ENCODE assay signal across 28 cellular contexts in the genomic region with DNA sequence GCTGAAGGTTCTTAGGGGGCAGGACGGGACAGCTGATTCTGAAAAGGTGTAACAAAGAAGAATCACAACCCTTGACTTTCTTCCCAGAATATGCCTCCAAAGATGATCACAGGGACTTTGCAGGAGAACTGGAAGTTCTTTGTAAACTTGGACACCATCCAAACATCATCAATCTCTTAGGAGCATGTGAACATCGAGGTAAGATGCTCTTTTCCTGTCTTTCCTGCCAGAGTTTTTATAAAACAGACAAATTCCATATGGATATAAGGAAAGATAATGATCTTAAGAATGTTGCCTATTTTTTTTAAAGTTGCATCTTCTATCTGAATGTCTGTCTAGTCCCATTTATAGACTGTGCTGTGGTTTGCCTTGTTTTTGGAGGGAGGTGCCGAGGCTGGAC.
"Had no signal": no experiment of that assay in that cellular context is flagged by ENCODE, and none has a peak within 500 bp of the region (broad histone marks: within the 10 kb centered on the region; RNA-seq: fewer than 3 reads in every experiment).

No MANE protein-coding gene starts in this region.

- H3K79me2 ChIP-seq: parathyroid adenoma had no signal

- H3K27me3 ChIP-seq: neural progenitor cell, ovary, right lobe of liver, sigmoid colon, stomach, thyroid gland, tibial nerve, upper lobe of left lung, uterus had no signal

- H3K4me1 ChIP-seq: neural progenitor cell, parathyroid adenoma, psoas muscle, right lobe of liver, stomach, thyroid gland, tibial nerve, uterus had no signal

- H3K27me3 Mint-ChIP-seq: progenitor cell of endocrine pancreas; stimulated activated naive CD8-positive, alpha-beta T cell treated with anti-CD3 and anti-CD28 coated beads, Interleukin-15, Interleukin-2, amounts not matched to agents 100 ng/mL and 50 ng/mL, for 24 hours had no signal

- H3K9me3 Mint-ChIP-seq: nephron; neural progenitor cell; stimulated activated naive B cell treated with anti-CD40 and anti-IgM and Interleukin-4, amounts not matched to agents 10 μg/mL and 1 μg/mL and 100 μg/mL, for 72 hours; stimulated activated naive CD8-positive, alpha-beta T cell treated with anti-CD3 and anti-CD28 coated beads, Interleukin-15, Interleukin-2, amounts not matched to agents 100 ng/mL and 50 ng/mL, for 24 hours had no signal

- H3K9ac ChIP-seq: neural progenitor cell, parathyroid adenoma had no signal

- ATAC-seq: natural killer cell; psoas muscle; right cardiac atrium; right lobe of liver; stimulated activated effector memory CD8-positive, alpha-beta T cell treated with anti-CD3 and anti-CD28 coated beads, Interleukin-12 subunit alpha, Interleukin-12 subunit beta, amount 100 ng/mL, for 72 hours; stimulated activated naive B cell treated with anti-CD40 and anti-IgM and Interleukin-4, amounts not matched to agents 10 μg/mL and 1 μg/mL and 100 μg/mL, for 72 hours had no signal

- H3K36me3 ChIP-seq: neural progenitor cell, ovary, right lobe of liver, sigmoid colon, stomach, thoracic aorta, thyroid gland, uterus had no signal

- H3K4me3 ChIP-seq: neural progenitor cell, ovary, psoas muscle, right lobe of liver, sigmoid colon, stomach, thoracic aorta, thyroid gland, tibial nerve, upper lobe of left lung, uterus had no signal

- H3K27ac Mint-ChIP-seq: natural killer cell; nephron; neural progenitor cell; progenitor cell of endocrine pancreas; stimulated activated effector memory CD8-positive, alpha-beta T cell treated with anti-CD3 and anti-CD28 coated beads, Interleukin-12 subunit alpha, Interleukin-12 subunit beta, amount 100 ng/mL, for 72 hours; stimulated activated naive B cell treated with anti-CD40 and anti-IgM and Interleukin-4, amounts not matched to agents 10 μg/mL and 1 μg/mL and 100 μg/mL, for 72 hours; stimulated activated naive CD8-positive, alpha-beta T cell treated with anti-CD3 and anti-CD28 coated beads, Interleukin-15, Interleukin-2, amounts not matched to agents 100 ng/mL and 50 ng/mL, for 24 hours had no signal

- H3K36me3 Mint-ChIP-seq: natural killer cell; neural progenitor cell; stimulated activated effector memory CD8-positive, alpha-beta T cell treated with anti-CD3 and anti-CD28 coated beads, Interleukin-12 subunit alpha, Interleukin-12 subunit beta, amount 100 ng/mL, for 72 hours; stimulated activated naive B cell treated with anti-CD40 and anti-IgM and Interleukin-4, amounts not matched to agents 10 μg/mL and 1 μg/mL and 100 μg/mL, for 72 hours had no signal

- H3K4me2 ChIP-seq: neural progenitor cell had no signal

- H2AFZ ChIP-seq: neural progenitor cell, parathyroid adenoma had no signal

- FAIRE-seq: small intestine had no signal

- H3K4me1 Mint-ChIP-seq: natural killer cell; neural progenitor cell; stimulated activated effector memory CD8-positive, alpha-beta T cell treated with anti-CD3 and anti-CD28 coated beads, Interleukin-12 subunit alpha, Interleukin-12 subunit beta, amount 100 ng/mL, for 72 hours; stimulated activated naive B cell treated with anti-CD40 and anti-IgM and Interleukin-4, amounts not matched to agents 10 μg/mL and 1 μg/mL and 100 μg/mL, for 72 hours had no signal

- H3K27ac ChIP-seq: neural progenitor cell, ovary, parathyroid adenoma, psoas muscle, right lobe of liver, sigmoid colon, stomach, thoracic aorta, thyroid gland, tibial nerve, upper lobe of left lung, uterus had no signal

- H3K4me3 Mint-ChIP-seq: natural killer cell; nephron; neural progenitor cell; stimulated activated effector memory CD8-positive, alpha-beta T cell treated with anti-CD3 and anti-CD28 coated beads, Interleukin-12 subunit alpha, Interleukin-12 subunit beta, amount 100 ng/mL, for 72 hours; stimulated activated naive B cell treated with anti-CD40 and anti-IgM and Interleukin-4, amounts not matched to agents 10 μg/mL and 1 μg/mL and 100 μg/mL, for 72 hours; stimulated activated naive CD8-positive, alpha-beta T cell treated with anti-CD3 and anti-CD28 coated beads, Interleukin-15, Interleukin-2, amounts not matched to agents 100 ng/mL and 50 ng/mL, for 24 hours had no signal

- H3K9me3 ChIP-seq: ovary, psoas muscle, right lobe of liver, sigmoid colon, stomach, thoracic aorta, thyroid gland, tibial nerve, upper lobe of left lung, uterus had no signal

- DNase-seq: natural killer cell; occipital lobe; ovary; posterior cingulate gyrus; psoas muscle; right cardiac atrium; right lobe of liver; sigmoid colon; small intestine; stimulated activated CD4-positive, alpha-beta T cell treated with anti-CD3 and anti-CD28 coated beads, Interleukin-15, amount 100 ng/mL, for 24 hours; stimulated activated CD4-positive, alpha-beta T cell treated with anti-CD3 and anti-CD28 coated beads, Interleukin-2, amount 100 ng/mL, for 24 hours; stimulated activated CD4-positive, alpha-beta T cell treated with anti-CD3 and anti-CD28 coated beads, Interleukin-2, amount 100 ng/mL, for 48 hours; stimulated activated CD4-positive, alpha-beta T cell treated with anti-CD3 and anti-CD28 coated beads, Interleukin-4, amount 100 ng/mL, for 24 hours; stimulated activated naive B cell treated with anti-CD40 and anti-IgM and Interleukin-4, amounts not matched to agents 10 μg/mL and 1 μg/mL and 100 μg/mL, for 72 hours; stimulated activated naive CD4-positive, alpha-beta T cell treated with Interleukin-2 at 50 U/mL for 16 hours; stomach; thyroid gland; trophoblast cell; upper lobe of left lung; uterus had no signal
